Comparison of ENCODE assay signal across 26 cellular contexts in the genomic region with DNA sequence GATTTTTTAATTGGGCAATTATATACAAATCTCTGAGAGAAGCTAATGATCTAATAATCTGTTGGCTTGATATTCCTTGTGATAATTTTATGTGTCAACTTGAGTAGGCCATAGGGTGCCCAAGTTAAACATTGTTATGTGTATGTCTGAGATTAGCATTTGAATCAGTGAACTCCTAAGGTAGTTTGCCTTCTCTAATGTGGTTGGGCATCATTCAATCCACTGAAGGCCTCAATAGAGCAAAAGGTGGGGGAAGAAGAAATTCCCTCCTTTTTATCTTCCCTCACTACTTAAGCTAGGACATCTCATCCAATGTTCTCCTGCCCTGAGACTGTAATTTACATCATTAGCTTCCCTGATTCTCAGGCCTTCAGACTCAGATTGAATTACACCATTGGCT.
"Had no signal": no experiment of that assay in that cellular context is flagged by ENCODE, and none has a peak within 500 bp of the region (broad histone marks: within the 10 kb centered on the region; RNA-seq: fewer than 3 reads in every experiment).

No MANE protein-coding gene starts in this region.

- H3K9me3 Mint-ChIP-seq: effector memory CD8-positive, alpha-beta T cell; naive B cell; natural killer cell treated with Interleukin-12 subunit alpha and Interleukin-12 subunit beta and Interleukin-15 and Interleukin-18, amount 100 ng/mL, for 72 hours; stimulated activated naive B cell treated with anti-CD40 and anti-IgM and Interleukin-4, amounts not matched to agents 10 μg/mL and 1 μg/mL and 100 μg/mL, for 72 hours; stimulated activated naive CD8-positive, alpha-beta T cell treated with anti-CD3 and anti-CD28 coated beads, Interleukin-15, Interleukin-2, amounts not matched to agents 100 ng/mL and 50 ng/mL, for 24 hours had no signal

- H3K9ac ChIP-seq: parathyroid adenoma had no signal

- H3K79me2 ChIP-seq: parathyroid adenoma had no signal

- H3K4me3 ChIP-seq: esophagus squamous epithelium, left lung, mucosa of descending colon, right lobe of liver, transverse colon, upper lobe of right lung, uterus had no signal

- H3K27ac ChIP-seq: esophagus squamous epithelium, left lung, neutrophil, parathyroid adenoma, right lobe of liver, transverse colon, upper lobe of right lung, uterus had no signal

- H3K27me3 ChIP-seq: esophagus squamous epithelium, left lung, neutrophil, right lobe of liver, transverse colon, upper lobe of right lung, uterus had no signal

- H2AFZ ChIP-seq: parathyroid adenoma had no signal

- H3K36me3 Mint-ChIP-seq: naive B cell; natural killer cell treated with Interleukin-12 subunit alpha and Interleukin-12 subunit beta and Interleukin-15 and Interleukin-18, amount 100 ng/mL, for 72 hours; stimulated activated naive B cell treated with anti-CD40 and anti-IgM and Interleukin-4, amounts not matched to agents 10 μg/mL and 1 μg/mL and 100 μg/mL, for 72 hours had no signal

- H3K27ac Mint-ChIP-seq: effector memory CD8-positive, alpha-beta T cell; mesothelial cell of epicardium; naive B cell; natural killer cell treated with Interleukin-12 subunit alpha and Interleukin-12 subunit beta and Interleukin-15 and Interleukin-18, amount 100 ng/mL, for 72 hours; progenitor cell of endocrine pancreas; stimulated activated naive B cell treated with anti-CD40 and anti-IgM and Interleukin-4, amounts not matched to agents 10 μg/mL and 1 μg/mL and 100 μg/mL, for 72 hours; stimulated activated naive CD8-positive, alpha-beta T cell treated with anti-CD3 and anti-CD28 coated beads, Interleukin-15, Interleukin-2, amounts not matched to agents 100 ng/mL and 50 ng/mL, for 24 hours had no signal

- DNase-seq: cortex of kidney; effector memory CD8-positive, alpha-beta T cell; erythroblast; esophagus squamous epithelium; foreskin melanocyte; hypothalamus; left cardiac atrium; left lung; mesenchymal stem cell; mucosa of descending colon; naive B cell; right lobe of liver; small intestine; stimulated activated CD4-positive, alpha-beta T cell treated with anti-CD3 and anti-CD28 coated beads, Interleukin-15, amount 100 ng/mL, for 24 hours; stimulated activated CD4-positive, alpha-beta T cell treated with anti-CD3 and anti-CD28 coated beads, Interleukin-2, amount 100 ng/mL, for 48 hours; stimulated activated naive B cell treated with anti-CD40 and anti-IgM and Interleukin-4, amounts not matched to agents 10 μg/mL and 1 μg/mL and 100 μg/mL, for 72 hours; transverse colon; upper lobe of right lung; uterus had no signal

- H3K4me1 ChIP-seq: left lung, parathyroid adenoma, right lobe of liver, upper lobe of right lung, uterus had no signal

- H3K36me3 ChIP-seq: esophagus squamous epithelium, left lung, neutrophil, right lobe of liver, transverse colon, upper lobe of right lung, uterus had no signal

- H3K9me3 ChIP-seq: esophagus squamous epithelium, left lung, mucosa of descending colon, neutrophil, right lobe of liver, transverse colon, upper lobe of right lung, uterus had no signal

- ATAC-seq: effector memory CD8-positive, alpha-beta T cell; left cardiac atrium; left lung; mucosa of descending colon; natural killer cell treated with Interleukin-12 subunit alpha and Interleukin-12 subunit beta and Interleukin-15 and Interleukin-18, amount 100 ng/mL, for 72 hours; right lobe of liver; stimulated activated naive B cell treated with anti-CD40 and anti-IgM and Interleukin-4, amounts not matched to agents 10 μg/mL and 1 μg/mL and 100 μg/mL, for 72 hours; upper lobe of right lung had no signal

- H3K4me3 Mint-ChIP-seq: effector memory CD8-positive, alpha-beta T cell; mesothelial cell of epicardium; naive B cell; natural killer cell treated with Interleukin-12 subunit alpha and Interleukin-12 subunit beta and Interleukin-15 and Interleukin-18, amount 100 ng/mL, for 72 hours; neural crest cell; stimulated activated naive B cell treated with anti-CD40 and anti-IgM and Interleukin-4, amounts not matched to agents 10 μg/mL and 1 μg/mL and 100 μg/mL, for 72 hours; stimulated activated naive CD8-positive, alpha-beta T cell treated with anti-CD3 and anti-CD28 coated beads, Interleukin-15, Interleukin-2, amounts not matched to agents 100 ng/mL and 50 ng/mL, for 24 hours had no signal

- H3K27me3 Mint-ChIP-seq: progenitor cell of endocrine pancreas; stimulated activated naive B cell treated with anti-CD40 and anti-IgM and Interleukin-4, amounts not matched to agents 10 μg/mL and 1 μg/mL and 100 μg/mL, for 72 hours; stimulated activated naive CD8-positive, alpha-beta T cell treated with anti-CD3 and anti-CD28 coated beads, Interleukin-15, Interleukin-2, amounts not matched to agents 100 ng/mL and 50 ng/mL, for 24 hours had no signal

- H3K4me1 Mint-ChIP-seq: naive B cell; stimulated activated naive B cell treated with anti-CD40 and anti-IgM and Interleukin-4, amounts not matched to agents 10 μg/mL and 1 μg/mL and 100 μg/mL, for 72 hours had no signal
